Comparison of ENCODE assay signal across 25 cellular contexts in genomic region chr11:117921456-117921855, GRCh38. TPM values are rescaled to one million over a fixed set of nuclear protein-coding genes. Genes with fewer than 3 reads are reported as not detected.
A peak's percentile ranks its signal among the peaks of the same experiment; 100 is the strongest.
DNase-seq lines count a peak whose midpoint lies in the region; ATAC-seq and TF ChIP-seq lines count a peak whose summit lies in the region.
"Had no signal": no experiment of that assay in that cellular context is flagged by ENCODE, and none has a peak within 500 bp of the region (broad histone marks: within the 10 kb centered on the region; RNA-seq: fewer than 3 reads in every experiment).

No MANE protein-coding gene starts in this region.

- H3K27ac ChIP-seq in GM23338 (ENCODE audit: low read depth) (no peak overlapping the region), lung (ENCODE audit: low read depth in 1 of 2, low read length in 1 of 2) (no peak overlapping the region), spleen (no peak overlapping the region), SK-N-SH (ENCODE audit: low read depth in 2 of 2, low read length in 1 of 2) (no peak overlapping the region)
- H3K27ac ChIP-seq: KMS-11 had no signal

- H3K9me3 ChIP-seq in lung (ENCODE audit: control insufficient read depth in 2 of 2, insufficient read depth in 1 of 2, low read length in 1 of 2) (no peaks in the 10 kb centered on the region), spleen (no peaks in the 10 kb centered on the region), SK-N-SH (no peaks in the 10 kb centered on the region)
- H3K9me3 ChIP-seq: BE2C had no signal

- H3K9me3 Mint-ChIP-seq in activated CD8-positive, alpha-beta T cell treated with anti-CD3 and anti-CD28 coated beads, Interleukin-2, amount 10 ng/mL, durations not matched to agents 7 days and 5 days (ENCODE audit: insufficient read depth), result no peaks in the 10 kb centered on the region
- H3K9me3 Mint-ChIP-seq in activated CD8-positive, alpha-beta T cell treated with anti-CD3 and anti-CD28 coated beads for 36 hours, result no peaks in the 10 kb centered on the region
- H3K9me3 Mint-ChIP-seq in GM23338, result no peaks in the 10 kb centered on the region
- H3K9me3 Mint-ChIP-seq: CD14-positive monocyte; CD8-positive, alpha-beta memory T cell; IgD-negative memory B cell had no signal

- H3K79me2 ChIP-seq in GM23338 (replicated peaks; ENCODE audit: insufficient read depth), result no peaks in the 10 kb centered on the region
- no peaks in the 10 kb centered on the region for H3K79me2 ChIP-seq in SK-N-SH (ENCODE audit: insufficient read depth)

- TF ChIP-seq EP300 in SK-N-SH (IDR thresholded peaks at IDR 0.05; ENCODE audit: borderline replicate concordance in 1 of 2, low read depth in 1 of 2, low read length in 1 of 2), result no peak

- peaks cover 24% of the 10 kb centered on the region for H3K4me1 Mint-ChIP-seq in activated CD8-positive, alpha-beta T cell treated with anti-CD3 and anti-CD28 coated beads, Interleukin-2, amount 10 ng/mL, durations not matched to agents 7 days and 5 days (ENCODE audit: low read depth)
- peaks cover 11% of the 10 kb centered on the region for H3K4me1 Mint-ChIP-seq in activated CD8-positive, alpha-beta T cell treated with anti-CD3 and anti-CD28 coated beads for 36 hours (ENCODE audit: low read depth)
- H3K4me1 Mint-ChIP-seq in GM23338, result no peaks in the 10 kb centered on the region
- H3K4me1 Mint-ChIP-seq: CD8-positive, alpha-beta memory T cell had no signal

- no peak for DNase-seq in activated CD8-positive, alpha-beta T cell treated with anti-CD3 and anti-CD28 coated beads, Interleukin-2, amount 10 ng/mL, durations not matched to agents 7 days and 5 days
- DNase-seq in activated CD8-positive, alpha-beta T cell treated with anti-CD3 and anti-CD28 coated beads for 36 hours, result no peak
- DNase-seq in GM23338 (ENCODE audit: low spot score) (no peak), lung (ENCODE audit: low spot score) (no peak), spleen (peak; percentile 55), dermis blood vessel endothelial cell (no peak), SK-N-SH (no peak)
- DNase-seq: 8988T; ACHN; BE2C; CD8-positive, alpha-beta memory T cell; DMS 273 treated with DMSO at 0.1 percent for 48 hours; DMS79; GF-D8; NCI-H1048; NCI-H1417; NCI-H1694; NCI-H2029 treated with DMSO at 0.1 percent for 48 hours; NCI-H446 treated with DMSO at 0.1 percent for 48 hours; NCI-H526; Right ventricle myocardium superior; RPMI8226 had no signal

- CTCF ChIA-PET in activated CD8-positive, alpha-beta T cell treated with anti-CD3 and anti-CD28 coated beads, Interleukin-2, amount 10 ng/mL, durations not matched to agents 7 days and 5 days (lab: Charles Lee), result interaction anchor here (0.7 to 5.6 kb wide), 5 partner anchors 14 to 132 kb away, joined by 3 to 39 read pairs (median 3); no protein-coding TSS in a partner anchor
- CTCF ChIA-PET in activated CD8-positive, alpha-beta T cell treated with anti-CD3 and anti-CD28 coated beads for 36 hours (lab: Charles Lee), result interaction anchor here (0.6 to 4.2 kb wide), 5 partner anchors 14 to 132 kb away, joined by 3 to 25 read pairs (median 8); no protein-coding TSS in a partner anchor
- CTCF ChIA-PET in SK-N-SH (lab: Yijun Ruan, JAX), result interaction anchor here (0.7 to 2.9 kb wide), 4 partner anchors 25 to 132 kb away, joined by 3 to 14 read pairs (median 7); no protein-coding TSS in a partner anchor

- 97 to 98% methylated on average over 2 of the region's 2 CpGs for WGBS in lung, 2 donors
- 93 to 98% (median 94%) methylated on average over 2 of the region's 2 CpGs for WGBS in spleen, 5 donors
- 60% methylated on average over 2 of the region's 2 CpGs for WGBS in SK-N-SH (ENCODE audit: low lambda C conversion rate)

- H3F3A ChIP-seq in GM23338 (replicated peaks; ENCODE audit: low read depth) (no peaks in the 10 kb centered on the region), SK-N-SH (replicated peaks; ENCODE audit: insufficient read depth) (no peaks in the 10 kb centered on the region)

- H3K27me3 Mint-ChIP-seq in activated CD8-positive, alpha-beta T cell treated with anti-CD3 and anti-CD28 coated beads, Interleukin-2, amount 10 ng/mL, durations not matched to agents 7 days and 5 days (ENCODE audit: low read depth), result no peaks in the 10 kb centered on the region
- no peaks in the 10 kb centered on the region for H3K27me3 Mint-ChIP-seq in activated CD8-positive, alpha-beta T cell treated with anti-CD3 and anti-CD28 coated beads for 36 hours
- H3K27me3 Mint-ChIP-seq in GM23338 (ENCODE audit: insufficient read depth, low read depth, poor library complexity), result peaks cover 6% of the 10 kb centered on the region
- H3K27me3 Mint-ChIP-seq: CD8-positive, alpha-beta memory T cell; IgD-negative memory B cell had no signal

- POLR2A ChIA-PET in activated CD8-positive, alpha-beta T cell treated with anti-CD3 and anti-CD28 coated beads, Interleukin-2, amount 10 ng/mL, durations not matched to agents 7 days and 5 days (lab: Charles Lee), result interaction anchor here (0.6 to 1.1 kb wide), 2 partner anchors 9 to 455 kb away, joined by 3 to 4 read pairs; no protein-coding TSS in a partner anchor
- POLR2A ChIA-PET in activated CD8-positive, alpha-beta T cell treated with anti-CD3 and anti-CD28 coated beads for 36 hours (lab: Charles Lee), result interaction anchor here (1.1 kb wide), 1 partner anchor 8 kb away, joined by 3 read pairs; no protein-coding TSS in a partner anchor
- POLR2A ChIA-PET in SK-N-SH (lab: Yijun Ruan, JAX), result no interaction called here

- H2AFZ ChIP-seq in GM23338 (no peak overlapping the region), SK-N-SH (ENCODE audit: low read depth) (no peak overlapping the region)

- no peak for ATAC-seq in activated CD8-positive, alpha-beta T cell treated with anti-CD3 and anti-CD28 coated beads, Interleukin-2, amount 10 ng/mL, durations not matched to agents 7 days and 5 days
- no peak for ATAC-seq in activated CD8-positive, alpha-beta T cell treated with anti-CD3 and anti-CD28 coated beads for 36 hours
- no peak for ATAC-seq in GM23338
- peak; percentile 2 for ATAC-seq in lung (ENCODE audit: insufficient read depth, low FRiP score)

- no peaks in the 10 kb centered on the region for H3K36me3 ChIP-seq in GM23338 (ENCODE audit: insufficient read depth)
- H3K36me3 ChIP-seq in lung (ENCODE audit: control insufficient read depth in 2 of 2, insufficient read depth in 2 of 2, low read length in 2 of 2), result no peaks in the 10 kb centered on the region
- no peaks in the 10 kb centered on the region for H3K36me3 ChIP-seq in spleen
- no peaks in the 10 kb centered on the region for H3K36me3 ChIP-seq in SK-N-SH (replicated peaks in 1 of 2; ENCODE audit: control insufficient read depth in 1 of 2, insufficient read depth in 2 of 2, low read length in 1 of 2)
- H3K36me3 ChIP-seq: BE2C had no signal

- TF ChIP-seq CTCF in activated CD8-positive, alpha-beta T cell treated with anti-CD3 and anti-CD28 coated beads for 36 hours (IDR thresholded peaks at IDR 0.05), result no peak
- TF ChIP-seq CTCF in GM23338 (conservative IDR thresholded peaks at IDR 0.05; ENCODE audit: low read depth in 2 of 2) (no peak), lung (IDR thresholded peaks at IDR 0.05; ENCODE audit: control extremely low read depth, extremely low read depth) (no peak), spleen (IDR thresholded peaks at IDR 0.05 in 8 of 11, conservative IDR thresholded peaks at IDR 0.05 in 3 of 11) (no peak), SK-N-SH (IDR thresholded peaks at IDR 0.05) (no peak)

- TF ChIP-seq POLR2A in spleen (IDR thresholded peaks at IDR 0.05), result no peak

- H3K4me3 Mint-ChIP-seq in activated CD8-positive, alpha-beta T cell treated with anti-CD3 and anti-CD28 coated beads, Interleukin-2, amount 10 ng/mL, durations not matched to agents 7 days and 5 days, result no peak overlapping the region
- no peak overlapping the region for H3K4me3 Mint-ChIP-seq in activated CD8-positive, alpha-beta T cell treated with anti-CD3 and anti-CD28 coated beads for 36 hours
- H3K4me3 Mint-ChIP-seq in GM23338, result no peak overlapping the region
- H3K4me3 Mint-ChIP-seq: CD14-positive monocyte; CD8-positive, alpha-beta memory T cell; IgD-negative memory B cell had no signal

- no peak overlapping the region for H3K9ac ChIP-seq in SK-N-SH
- H3K9ac ChIP-seq: KMS-11 had no signal

- H3K4me2 ChIP-seq in GM23338 (no peak overlapping the region), SK-N-SH (no peak overlapping the region)
- H3K4me2 ChIP-seq: KMS-11 had no signal

- TF ChIP-seq RAD21 in SK-N-SH (IDR thresholded peaks at IDR 0.05; ENCODE audit: low read length), result no peak

- H3K4me3 ChIP-seq in GM23338 (no peak overlapping the region), lung (no peak overlapping the region), spleen (no peak overlapping the region), SK-N-SH (ENCODE audit: low read depth in 2 of 2, low read length in 1 of 2) (no peak overlapping the region)

- no peaks in the 10 kb centered on the region for H3K4me1 ChIP-seq in GM23338 (ENCODE audit: insufficient read depth)
- H3K4me1 ChIP-seq in lung (ENCODE audit: control insufficient read depth in 2 of 2, insufficient read depth in 2 of 2, low read length in 2 of 2), result no peaks in the 10 kb centered on the region
- peaks cover 0 to 11% (median 3%) of the 10 kb centered on the region in 6 donors for H3K4me1 ChIP-seq in spleen
- H3K4me1 ChIP-seq in SK-N-SH (ENCODE audit: control insufficient read depth in 1 of 2, insufficient read depth in 2 of 2, low read depth in 1 of 2, low read length in 1 of 2), result no peaks in the 10 kb centered on the region
- H3K4me1 ChIP-seq: BE2C had no signal

- H3K27me3 ChIP-seq in GM23338 (ENCODE audit: insufficient read depth) (no peaks in the 10 kb centered on the region), lung (ENCODE audit: control insufficient read depth, insufficient read depth) (no peaks in the 10 kb centered on the region), spleen (replicated peaks in 1 of 7) (no peaks in the 10 kb centered on the region), SK-N-SH (ENCODE audit: insufficient read depth) (no peaks in the 10 kb centered on the region)
- H3K27me3 ChIP-seq: BE2C had no signal

- no peaks in the 10 kb centered on the region for H4K20me1 ChIP-seq in GM23338 (replicated peaks; ENCODE audit: insufficient read depth)
- H4K20me1 ChIP-seq in SK-N-SH (ENCODE audit: insufficient read depth), result no peaks in the 10 kb centered on the region

- no peaks in the 10 kb centered on the region for H3K9me2 ChIP-seq in GM23338 (ENCODE audit: insufficient read depth)
- no peaks in the 10 kb centered on the region for H3K9me2 ChIP-seq in SK-N-SH

- intact Hi-C loops in activated CD8-positive, alpha-beta T cell treated with anti-CD3 and anti-CD28 coated beads for 36 hours (cut with micrococcal nuclease), result no loop called here
- intact Hi-C loops in spleen (cut with DNase I; ENCODE audit: low total_unique reads), result no loop called here

- peak overlapping the region; percentile 43 for H3K27ac Mint-ChIP-seq in activated CD8-positive, alpha-beta T cell treated with anti-CD3 and anti-CD28 coated beads, Interleukin-2, amount 10 ng/mL, durations not matched to agents 7 days and 5 days
- no peak overlapping the region for H3K27ac Mint-ChIP-seq in activated CD8-positive, alpha-beta T cell treated with anti-CD3 and anti-CD28 coated beads for 36 hours
- peak overlapping the region; percentile 40; the same call in 1 of the 2 replicates for H3K27ac Mint-ChIP-seq in GM23338
- H3K27ac Mint-ChIP-seq: CD14-positive monocyte, IgD-negative memory B cell had no signal

- H3K36me3 Mint-ChIP-seq in activated CD8-positive, alpha-beta T cell treated with anti-CD3 and anti-CD28 coated beads, Interleukin-2, amount 10 ng/mL, durations not matched to agents 7 days and 5 days (ENCODE audit: low read depth), result no peaks in the 10 kb centered on the region
- no peaks in the 10 kb centered on the region for H3K36me3 Mint-ChIP-seq in activated CD8-positive, alpha-beta T cell treated with anti-CD3 and anti-CD28 coated beads for 36 hours (ENCODE audit: low read depth)
- no peaks in the 10 kb centered on the region for H3K36me3 Mint-ChIP-seq in GM23338 (ENCODE audit: low read depth)
- H3K36me3 Mint-ChIP-seq: CD14-positive monocyte; CD8-positive, alpha-beta memory T cell; IgD-negative memory B cell had no signal

RNA-seq across cellular contexts. Expression of gene TMPRSS13, which starts 7.7 kb away (rescaled TPM):
- 1 to 10 TPM; 1.8 to 2.5 TPM for total RNA-seq in activated CD8-positive, alpha-beta T cell treated with anti-CD3 and anti-CD28 coated beads, Interleukin-2, amount 10 ng/mL, durations not matched to agents 7 days and 5 days
- 1 to 10 TPM; 3.5 to 4.7 TPM for total RNA-seq in activated CD8-positive, alpha-beta T cell treated with anti-CD3 and anti-CD28 coated beads for 36 hours
- total RNA-seq in GM23338 (2014; rRNA removed; shearing (Covaris generic)), result 0.08 and 0.31 TPM in 2 replicates
- polyA plus RNA-seq in GM23338 (2016; fragmentation: Nextera tagmentation; extraction: Ambion mirVana) (0.10 TPM in 1 of 2 replicates, not detected in the other), lung (1 to 10 TPM; 5.8 to 9.1 TPM), spleen (1 to 10 TPM; 1.3 to 1.9 (median 1.5) TPM), SK-N-SH (2012; rRNA removed) (not detected in 2 replicates)
- total RNA-seq in lung (1 to 10 TPM; 9.4 TPM), spleen (1 to 10 TPM in 6 of 7 donors, under 1 TPM in 1; 0.95 to 2.2 (median 1.7) TPM), dermis blood vessel endothelial cell (not detected in 2 replicates)
- polyA plus RNA-seq in SK-N-SH (2012; cell fraction: cytosol; rRNA removed), result not detected in 2 replicates
- polyA plus RNA-seq in SK-N-SH (2012; cell fraction: nucleus; rRNA removed), result 0.01 TPM in 1 of 2 replicates, not detected in the other
- total RNA-seq: Right ventricle myocardium superior had no signal

RNA-seq across cellular contexts. Expression of gene FXYD6, which starts 45.0 kb away (rescaled TPM):
- under 1 TPM in 1 of 2 experiments, not detected in 1; 0.24 TPM for total RNA-seq in activated CD8-positive, alpha-beta T cell treated with anti-CD3 and anti-CD28 coated beads, Interleukin-2, amount 10 ng/mL, durations not matched to agents 7 days and 5 days
- not detected for total RNA-seq in activated CD8-positive, alpha-beta T cell treated with anti-CD3 and anti-CD28 coated beads for 36 hours
- 25.6 and 30.7 TPM in 2 replicates for total RNA-seq in GM23338 (2014; rRNA removed; shearing (Covaris generic))
- polyA plus RNA-seq in GM23338 (2016; fragmentation: Nextera tagmentation; extraction: Ambion mirVana) (21.8 and 26.2 TPM in 2 replicates), lung (10 to 100 TPM; 37.0 to 42.0 TPM), spleen (10 to 100 TPM; 40.8 to 71.5 (median 51.4) TPM), SK-N-SH (2012; rRNA removed) (1.4 and 4.3 TPM in 2 replicates)
- total RNA-seq in lung (10 to 100 TPM; 45.7 to 70.0 TPM), spleen (100 to 1,000 TPM in 5 of 7 donors, 10 to 100 TPM in 2; 75.4 to 230 (median 140) TPM), dermis blood vessel endothelial cell (1.1 and 1.7 TPM in 2 replicates)
- polyA plus RNA-seq in SK-N-SH (2012; cell fraction: cytosol; rRNA removed), result 2.5 and 4.6 TPM in 2 replicates
- polyA plus RNA-seq in SK-N-SH (2012; cell fraction: nucleus; rRNA removed), result 0.56 and 1.6 TPM in 2 replicates
- polyA plus RNA-seq: CD8-positive, alpha-beta memory T cell; IgD-negative memory B cell had no signal
